Comparison of ENCODE assay signal across 5 cellular contexts in the genomic region with DNA sequence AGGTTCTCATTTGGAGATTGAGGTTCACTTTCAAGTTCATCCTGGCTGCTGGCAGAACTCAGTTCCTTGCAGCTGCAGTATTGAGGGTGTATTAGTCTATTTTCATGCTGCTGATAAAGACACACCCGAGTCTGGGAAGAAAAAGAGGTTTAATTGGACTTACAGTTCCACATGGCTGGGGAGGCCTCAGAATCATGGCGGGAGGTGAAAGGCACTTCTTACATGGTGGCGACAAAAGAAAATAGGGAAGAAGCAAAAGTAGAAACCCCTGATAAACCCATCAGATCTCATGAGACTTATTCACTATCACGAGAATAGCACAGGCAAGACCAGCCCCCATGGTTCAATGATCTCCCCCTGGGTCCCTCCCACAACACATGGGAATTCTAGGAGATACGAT. TPM values are rescaled to one million over a fixed set of nuclear protein-coding genes. Genes with fewer than 3 reads are reported as not detected.
"Had no signal": no experiment of that assay in that cellular context is flagged by ENCODE, and none has a peak within 500 bp of the region (broad histone marks: within the 10 kb centered on the region; RNA-seq: fewer than 3 reads in every experiment).

No MANE protein-coding gene starts in this region.

RNA-seq across cellular contexts. Expression of a gene that starts 50.1 kb away (rescaled TPM):
- total RNA-seq: activated naive CD4-positive, alpha-beta T cell treated with anti-CD3 and anti-CD28 coated beads for 36 hours; activated T-cell treated with anti-CD3 and anti-CD28 coated beads, Interleukin-2, amount 50 U/mL, for 72 hours; activated T-helper 1 cell treated with anti-CD3 and anti-CD28 coated beads, Interleukin-12 subunit alpha, Interleukin-12 subunit beta, Interleukin-2, Interleukin-4 antibody, amounts not matched to agents 30 ng/mL and 10 ng/mL and 1 ng/mL, durations not matched to agents 14 hours and 24 hours and 36 hours; activated T-helper 17 cell treated with anti-CD3 and anti-CD28 coated beads, Interleukin-2, amount 50 U/mL, for 72 hours; activated T-helper 2 cell treated with anti-CD3 and anti-CD28 coated beads, Interferon-gamma antibody, Interleukin-2, Interleukin-4, amounts not matched to agents 10 μg/mL and 5 μg/mL and 100 μg/mL, durations not matched to agents 14 hours and 24 hours and 36 hours had no signal
